ENCODE assay signal across 1 cellular context in genomic region chr16:81551141-81551808, GRCh38.
TF ChIP-seq lines count a peak whose summit lies in the region.

No MANE protein-coding gene starts in this region.

TF ChIP-seq in K562, 482 proteins besides CTCF, POLR2A, EP300 and RAD21 (continued from another document):
- no peak for TF ChIP-seq ZBTB49 (CRISPR knock-in tag; IDR thresholded peaks at IDR 0.05; ENCODE audit: borderline replicate concordance)
